ENCODE assay signal across 1 cellular context in the genomic region with DNA sequence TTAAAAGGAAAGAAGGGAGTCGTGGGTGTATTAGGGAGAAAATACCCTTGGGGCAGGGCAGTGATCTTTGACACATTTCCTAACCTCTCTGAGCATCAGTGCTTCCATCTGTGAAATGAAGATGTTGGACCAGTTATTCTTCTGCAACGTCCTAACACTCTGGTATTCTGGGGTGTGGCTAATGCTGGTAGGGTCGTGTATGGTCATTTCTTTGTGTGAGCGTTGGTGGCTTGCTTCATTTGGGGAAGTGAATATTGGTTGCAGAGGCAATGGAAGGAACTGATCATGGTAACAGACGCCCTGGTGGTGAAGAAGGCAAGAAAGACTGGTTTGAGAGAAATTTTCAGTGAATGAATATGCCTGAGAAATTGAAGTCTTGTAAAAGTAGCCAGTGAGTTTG.
TF ChIP-seq lines count a peak whose summit lies in the region.

No MANE protein-coding gene starts in this region.

TF ChIP-seq in GM12878, 131 proteins besides CTCF, POLR2A, EP300 and RAD21:
- TF ChIP-seq, protein P1, sequence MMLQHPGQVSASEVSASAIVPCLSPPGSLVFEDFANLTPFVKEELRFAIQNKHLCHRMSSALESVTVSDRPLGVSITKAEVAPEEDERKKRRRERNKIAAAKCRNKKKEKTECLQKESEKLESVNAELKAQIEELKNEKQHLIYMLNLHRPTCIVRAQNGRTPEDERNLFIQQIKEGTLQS (IDR thresholded peaks at IDR 0.05; ENCODE audit: borderline replicate concordance, extremely low read depth, low read depth, low read length), result no peak
- TF ChIP-seq HCFC1 (IDR thresholded peaks at IDR 0.05; ENCODE audit: low read length) (no peak), SPI1 (IDR thresholded peaks at IDR 0.05; ENCODE audit: borderline replicate concordance, insufficient read depth, low read depth, low read length) (peak; percentile 55; the same call in 1 of the 2 replicates)
